Comparison of ENCODE assay signal across 19 cellular contexts in genomic region chr5:73818357-73818756, GRCh38.
DNase-seq lines count a peak whose midpoint lies in the region; ATAC-seq and TF ChIP-seq lines count a peak whose summit lies in the region.
"Had no signal": no experiment of that assay in that cellular context is flagged by ENCODE, and none has a peak within 500 bp of the region (broad histone marks: within the 10 kb centered on the region; RNA-seq: fewer than 3 reads in every experiment).

No MANE protein-coding gene starts in this region.

- no peaks in the 10 kb centered on the region for H3K27me3 ChIP-seq in AG04450 (ENCODE audit: control insufficient read depth, insufficient read depth, low read length)
- H3K27me3 ChIP-seq: MG63, suprapubic skin had no signal

- peaks cover 3% of the 10 kb centered on the region for H3K9me3 Mint-ChIP-seq in progenitor cell of endocrine pancreas (ENCODE audit: low read depth)
- no peaks in the 10 kb centered on the region for H3K9me3 Mint-ChIP-seq in stimulated activated effector memory CD8-positive, alpha-beta T cell treated with anti-CD3 and anti-CD28 coated beads, Interleukin-12 subunit alpha, Interleukin-12 subunit beta, amount 100 ng/mL, for 72 hours
- H3K9me3 Mint-ChIP-seq: activated naive CD4-positive, alpha-beta T cell treated with anti-CD3 and anti-CD28 coated beads, Interleukin-2, amount 10 ng/mL, durations not matched to agents 7 days and 5 days; T-helper 1 cell treated with Interleukin-12 subunit alpha and Interleukin-12 subunit beta and Interleukin-4 antibody, amounts not matched to agents 30 μg/mL and 1 μg/mL, for 36 hours had no signal

- H3K27ac Mint-ChIP-seq in progenitor cell of endocrine pancreas: no peak overlapping the region
- no peak overlapping the region for H3K27ac Mint-ChIP-seq in stimulated activated effector memory CD8-positive, alpha-beta T cell treated with anti-CD3 and anti-CD28 coated beads, Interleukin-12 subunit alpha, Interleukin-12 subunit beta, amount 100 ng/mL, for 72 hours
- H3K27ac Mint-ChIP-seq: activated naive CD4-positive, alpha-beta T cell treated with anti-CD3 and anti-CD28 coated beads, Interleukin-2, amount 10 ng/mL, durations not matched to agents 7 days and 5 days; T-helper 1 cell treated with Interleukin-12 subunit alpha and Interleukin-12 subunit beta and Interleukin-4 antibody, amounts not matched to agents 30 μg/mL and 1 μg/mL, for 36 hours had no signal

- H3K27ac ChIP-seq in AG04450 (ENCODE audit: low read depth, low read length): no peak overlapping the region
- H3K27ac ChIP-seq: psoas muscle, suprapubic skin had no signal

- H3K36me3 Mint-ChIP-seq in progenitor cell of endocrine pancreas (ENCODE audit: insufficient read depth): peaks cover 1% of the 10 kb centered on the region
- no peaks in the 10 kb centered on the region for H3K36me3 Mint-ChIP-seq in stimulated activated effector memory CD8-positive, alpha-beta T cell treated with anti-CD3 and anti-CD28 coated beads, Interleukin-12 subunit alpha, Interleukin-12 subunit beta, amount 100 ng/mL, for 72 hours
- H3K36me3 Mint-ChIP-seq: activated naive CD4-positive, alpha-beta T cell treated with anti-CD3 and anti-CD28 coated beads, Interleukin-2, amount 10 ng/mL, durations not matched to agents 7 days and 5 days had no signal

- H3K4me1 Mint-ChIP-seq in progenitor cell of endocrine pancreas (ENCODE audit: low read depth): peaks cover 27% of the 10 kb centered on the region
- H3K4me1 Mint-ChIP-seq in stimulated activated effector memory CD8-positive, alpha-beta T cell treated with anti-CD3 and anti-CD28 coated beads, Interleukin-12 subunit alpha, Interleukin-12 subunit beta, amount 100 ng/mL, for 72 hours: no peaks in the 10 kb centered on the region
- H3K4me1 Mint-ChIP-seq: activated naive CD4-positive, alpha-beta T cell treated with anti-CD3 and anti-CD28 coated beads, Interleukin-2, amount 10 ng/mL, durations not matched to agents 7 days and 5 days had no signal

- CTCF ChIA-PET in AG04450 (lab: Charles Lee): interaction anchor here (0.5 to 2.6 kb wide), 3 partner anchors 23 to 521 kb away, joined by 3 to 12 read pairs (median 4); no protein-coding TSS in a partner anchor

- no peak overlapping the region for H3K4me3 Mint-ChIP-seq in progenitor cell of endocrine pancreas (ENCODE audit: low read depth)
- H3K4me3 Mint-ChIP-seq in stimulated activated effector memory CD8-positive, alpha-beta T cell treated with anti-CD3 and anti-CD28 coated beads, Interleukin-12 subunit alpha, Interleukin-12 subunit beta, amount 100 ng/mL, for 72 hours: no peak overlapping the region
- H3K4me3 Mint-ChIP-seq: activated naive CD4-positive, alpha-beta T cell treated with anti-CD3 and anti-CD28 coated beads, Interleukin-2, amount 10 ng/mL, durations not matched to agents 7 days and 5 days; T-helper 1 cell treated with Interleukin-12 subunit alpha and Interleukin-12 subunit beta and Interleukin-4 antibody, amounts not matched to agents 30 μg/mL and 1 μg/mL, for 36 hours had no signal

- TF ChIP-seq CTCF in AG04450 (IDR thresholded peaks at IDR 0.05; ENCODE audit: low read depth, low read length) (no peak), choroid plexus epithelial cell (conservative IDR thresholded peaks at IDR 0.05; ENCODE audit: low read depth, low read length) (no peak), progenitor cell of endocrine pancreas (IDR thresholded peaks at IDR 0.05; ENCODE audit: unreplicated experiment) (no peak)

- ATAC-seq in stimulated activated effector memory CD8-positive, alpha-beta T cell treated with anti-CD3 and anti-CD28 coated beads, Interleukin-12 subunit alpha, Interleukin-12 subunit beta, amount 100 ng/mL, for 72 hours: no peak
- ATAC-seq: psoas muscle had no signal

- H3K4me3 ChIP-seq in AG04450 (ENCODE audit: low read depth, low read length): no peak overlapping the region
- no peak overlapping the region for H3K4me3 ChIP-seq in choroid plexus epithelial cell (ENCODE audit: low read depth, low read length)
- H3K4me3 ChIP-seq: MG63, psoas muscle, suprapubic skin had no signal

- H3K27me3 Mint-ChIP-seq in progenitor cell of endocrine pancreas: no peaks in the 10 kb centered on the region

- POLR2A ChIA-PET in AG04450 (lab: Yijun Ruan, JAX): interaction anchor here (1.1 to 1.3 kb wide), 2 partner anchors 22 to 24 kb away, joined by 3 to 4 read pairs; no protein-coding TSS in a partner anchor

- peak; percentile 47 for DNase-seq in AG04450 (ENCODE audit: low read depth, low spot score)
- peak; percentile 94 for DNase-seq in NCI-H226
- DNase-seq in choroid plexus epithelial cell (ENCODE audit: low read depth): peak; percentile 84
- peak; percentile 91 for DNase-seq in kidney tubule cell (ENCODE audit: low spot score)
- DNase-seq in progenitor cell of endocrine pancreas (ENCODE audit: low spot score, unreplicated experiment): no peak
- DNase-seq in 8988T: no peak
- DNase-seq in stimulated activated effector memory CD8-positive, alpha-beta T cell treated with anti-CD3 and anti-CD28 coated beads, Interleukin-12 subunit alpha, Interleukin-12 subunit beta, amount 100 ng/mL, for 72 hours (ENCODE audit: low spot score in 2 of 2): no peak
- no peak for DNase-seq in nucleus accumbens (lab: John Stamatoyannopoulos, UW)
- DNase-seq: activated CD4-positive, alpha-beta T cell treated with anti-CD3 and anti-CD28 coated beads for 1 hour; activated CD8-positive, alpha-beta memory T cell treated with anti-CD3 and anti-CD28 coated beads, Interleukin-2, amount 50 U/mL, for 48 hours; activated naive CD4-positive, alpha-beta T cell treated with anti-CD3 and anti-CD28 coated beads, Interleukin-2, amount 10 ng/mL, durations not matched to agents 7 days and 5 days; central memory CD4-positive, alpha-beta T cell; MG63; NCI-H2029 treated with DMSO at 0.1 percent for 48 hours; NCI-H526; psoas muscle; RPMI8226 had no signal

- H3K9me3 ChIP-seq in AG04450 (ENCODE audit: control insufficient read depth, insufficient read depth, low read length): no peaks in the 10 kb centered on the region
- H3K9me3 ChIP-seq: MG63, psoas muscle, suprapubic skin had no signal

Comparison
In these comparisons a context has a peak if more than half of its experiments do, and no peak if none do; other contexts are left out.
1. DNase-seq: peak in AG04450 (single experiment), NCI-H226 (single experiment), choroid plexus epithelial cell (single experiment) and kidney tubule cell (single experiment); none in progenitor cell of endocrine pancreas (single experiment), 8988T (single experiment), stimulated activated effector memory CD8-positive, alpha-beta T cell treated with anti-CD3 and anti-CD28 coated beads, Interleukin-12 subunit alpha, Interleukin-12 subunit beta, amount 100 ng/mL, for 72 hours (0 of 2) and nucleus accumbens (0 of 56).